In genomic region chr6:95543798-95544197, GRCh38 we compare ENCODE assay signal across 1 cellular context.
TF ChIP-seq lines count a peak whose summit lies in the region.

No MANE protein-coding gene starts in this region.

TF ChIP-seq in GM23338, 12 proteins besides CTCF, POLR2A, EP300 and RAD21 (continued from another document):
- TF ChIP-seq, protein P1, sequence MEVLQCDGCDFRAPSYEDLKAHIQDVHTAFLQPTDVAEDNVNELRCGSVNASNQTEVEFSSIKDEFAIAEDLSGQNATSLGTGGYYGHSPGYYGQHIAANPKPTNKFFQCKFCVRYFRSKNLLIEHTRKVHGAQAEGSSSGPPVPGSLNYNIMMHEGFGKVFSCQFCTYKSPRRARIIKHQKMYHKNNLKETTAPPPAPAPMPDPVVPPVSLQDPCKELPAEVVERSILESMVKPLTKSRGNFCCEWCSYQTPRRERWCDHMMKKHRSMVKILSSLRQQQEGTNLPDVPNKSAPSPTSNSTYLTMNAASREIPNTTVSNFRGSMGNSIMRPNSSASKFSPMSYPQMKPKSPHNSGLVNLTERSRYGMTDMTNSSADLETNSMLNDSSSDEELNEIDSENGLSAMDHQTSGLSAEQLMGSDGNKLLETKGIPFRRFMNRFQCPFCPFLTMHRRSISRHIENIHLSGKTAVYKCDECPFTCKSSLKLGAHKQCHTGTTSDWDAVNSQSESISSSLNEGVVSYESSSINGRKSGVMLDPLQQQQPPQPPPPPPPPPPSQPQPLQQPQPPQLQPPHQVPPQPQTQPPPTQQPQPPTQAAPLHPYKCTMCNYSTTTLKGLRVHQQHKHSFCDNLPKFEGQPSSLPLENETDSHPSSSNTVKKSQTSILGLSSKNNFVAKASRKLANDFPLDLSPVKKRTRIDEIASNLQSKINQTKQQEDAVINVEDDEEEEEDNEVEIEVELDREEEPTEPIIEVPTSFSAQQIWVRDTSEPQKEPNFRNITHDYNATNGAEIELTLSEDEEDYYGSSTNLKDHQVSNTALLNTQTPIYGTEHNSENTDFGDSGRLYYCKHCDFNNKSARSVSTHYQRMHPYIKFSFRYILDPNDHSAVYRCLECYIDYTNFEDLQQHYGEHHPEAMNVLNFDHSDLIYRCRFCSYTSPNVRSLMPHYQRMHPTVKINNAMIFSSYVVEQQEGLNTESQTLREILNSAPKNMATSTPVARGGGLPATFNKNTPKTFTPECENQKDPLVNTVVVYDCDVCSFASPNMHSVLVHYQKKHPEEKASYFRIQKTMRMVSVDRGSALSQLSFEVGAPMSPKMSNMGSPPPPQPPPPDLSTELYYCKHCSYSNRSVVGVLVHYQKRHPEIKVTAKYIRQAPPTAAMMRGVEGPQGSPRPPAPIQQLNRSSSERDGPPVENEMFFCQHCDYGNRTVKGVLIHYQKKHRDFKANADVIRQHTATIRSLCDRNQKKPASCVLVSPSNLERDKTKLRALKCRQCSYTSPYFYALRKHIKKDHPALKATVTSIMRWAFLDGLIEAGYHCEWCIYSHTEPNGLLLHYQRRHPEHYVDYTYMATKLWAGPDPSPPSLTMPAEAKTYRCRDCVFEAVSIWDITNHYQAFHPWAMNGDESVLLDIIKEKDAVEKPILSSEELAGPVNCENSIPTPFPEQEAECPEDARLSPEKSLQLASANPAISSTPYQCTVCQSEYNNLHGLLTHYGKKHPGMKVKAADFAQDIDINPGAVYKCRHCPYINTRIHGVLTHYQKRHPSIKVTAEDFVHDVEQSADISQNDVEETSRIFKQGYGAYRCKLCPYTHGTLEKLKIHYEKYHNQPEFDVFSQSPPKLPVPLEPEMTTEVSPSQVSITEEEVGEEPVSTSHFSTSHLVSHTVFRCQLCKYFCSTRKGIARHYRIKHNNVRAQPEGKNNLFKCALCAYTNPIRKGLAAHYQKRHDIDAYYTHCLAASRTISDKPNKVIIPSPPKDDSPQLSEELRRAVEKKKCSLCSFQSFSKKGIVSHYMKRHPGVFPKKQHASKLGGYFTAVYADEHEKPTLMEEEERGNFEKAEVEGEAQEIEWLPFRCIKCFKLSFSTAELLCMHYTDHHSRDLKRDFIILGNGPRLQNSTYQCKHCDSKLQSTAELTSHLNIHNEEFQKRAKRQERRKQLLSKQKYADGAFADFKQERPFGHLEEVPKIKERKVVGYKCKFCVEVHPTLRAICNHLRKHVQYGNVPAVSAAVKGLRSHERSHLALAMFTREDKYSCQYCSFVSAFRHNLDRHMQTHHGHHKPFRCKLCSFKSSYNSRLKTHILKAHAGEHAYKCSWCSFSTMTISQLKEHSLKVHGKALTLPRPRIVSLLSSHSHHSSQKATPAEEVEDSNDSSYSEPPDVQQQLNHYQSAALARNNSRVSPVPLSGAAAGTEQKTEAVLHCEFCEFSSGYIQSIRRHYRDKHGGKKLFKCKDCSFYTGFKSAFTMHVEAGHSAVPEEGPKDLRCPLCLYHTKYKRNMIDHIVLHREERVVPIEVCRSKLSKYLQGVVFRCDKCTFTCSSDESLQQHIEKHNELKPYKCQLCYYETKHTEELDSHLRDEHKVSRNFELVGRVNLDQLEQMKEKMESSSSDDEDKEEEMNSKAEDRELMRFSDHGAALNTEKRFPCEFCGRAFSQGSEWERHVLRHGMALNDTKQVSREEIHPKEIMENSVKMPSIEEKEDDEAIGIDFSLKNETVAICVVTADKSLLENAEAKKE (CRISPR knock-in tag; IDR thresholded peaks at IDR 0.05): no peak
- no peak for TF ChIP-seq JUNB (IDR thresholded peaks at IDR 0.05; ENCODE audit: unreplicated experiment)
- TF ChIP-seq NANOG (IDR thresholded peaks at IDR 0.05; ENCODE audit: borderline replicate concordance): no peak
